ENCODE assay signal across 8 cellular contexts in the genomic region with DNA sequence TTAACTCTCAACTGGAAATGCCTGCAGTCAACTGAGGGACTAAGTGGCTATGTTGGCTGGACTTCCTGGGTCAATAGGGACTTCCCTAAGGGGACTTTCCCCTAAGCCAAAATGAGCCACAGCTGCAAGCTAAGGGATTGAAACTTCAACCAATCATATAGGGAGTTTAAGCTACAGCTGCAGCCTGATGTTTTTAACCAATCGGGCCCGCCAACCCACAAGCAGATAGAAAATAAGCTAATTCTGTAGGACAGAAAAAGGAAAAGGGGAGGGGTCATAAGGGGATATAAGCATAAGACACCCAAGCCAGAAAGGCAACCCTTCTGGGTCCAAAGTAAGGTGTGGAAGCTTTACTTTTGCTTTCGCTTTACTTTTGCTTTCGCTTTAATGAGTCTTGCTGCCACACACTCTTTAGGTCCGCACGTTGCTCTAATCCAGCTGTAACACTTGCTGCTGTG.
DNase-seq lines count a peak whose midpoint lies in the region; ATAC-seq and TF ChIP-seq lines count a peak whose summit lies in the region.
"Had no signal": no experiment of that assay in that cellular context is flagged by ENCODE, and none has a peak within 500 bp of the region (broad histone marks: within the 10 kb centered on the region; RNA-seq: fewer than 3 reads in every experiment).

No MANE protein-coding gene starts in this region.

- no peaks in the 10 kb centered on the region for H3K9me3 ChIP-seq in Panc1 (ENCODE audit: control insufficient read depth, insufficient read depth, low read depth, low read length)
- H3K9me3 ChIP-seq in thyroid gland = no peaks in the 10 kb centered on the region

- intact Hi-C loops in Panc1 (cut with micrococcal nuclease; ENCODE audit: unreplicated experiment) = no loop called here
- intact Hi-C loops in thyroid gland (cut with DNase I) = no loop called here

- DNase-seq in ELR (ENCODE audit: low read depth) (peak; percentile 13), Panc1 (ENCODE audit: low read depth, low spot score) (peak; percentile 51), left lobe of liver (ENCODE audit: low spot score) (no peak), thyroid gland (no peak), iPS-NIHi11 (ENCODE audit: low spot score) (no peak)
- DNase-seq in activated effector memory CD4-positive, alpha-beta T cell treated with anti-CD3 and anti-CD28 coated beads, Interleukin-2, amount 50 U/mL, for 16 hours = no peak
- DNase-seq: effector CD8-positive, alpha-beta T cell had no signal

- H3K27me3 ChIP-seq in Panc1 (ENCODE audit: control insufficient read depth, insufficient read depth, low read length) (no peaks in the 10 kb centered on the region), thyroid gland (no peaks in the 10 kb centered on the region)

- H3K27ac ChIP-seq in Panc1 (ENCODE audit: low read length) (peak overlapping the region; percentile 77), thyroid gland (no peak overlapping the region)

- no TSS peak for BruUV-seq in Panc1 (replicated peaks; lab: Mats Ljungman, UMichigan)

- TF ChIP-seq CTCF in Panc1 (IDR thresholded peaks at IDR 0.05) (no peak), thyroid gland (IDR thresholded peaks at IDR 0.05) (no peak)

- 90 to 93% methylated on average over 6 of the region's 6 CpGs for WGBS in thyroid gland, 2 donors

- H3K4me1 ChIP-seq in Panc1 (ENCODE audit: control insufficient read depth, insufficient read depth, low read length) (no peaks in the 10 kb centered on the region; the same call in 1 of the 2 replicates), thyroid gland (no peaks in the 10 kb centered on the region)

- POLR2A ChIA-PET in Panc1 (lab: Charles Lee) = no interaction called here

- in situ Hi-C loops in Panc1 (cut with HindIII; ENCODE audit: low pct_unique_long_range_greater_than_20kb, low sequenced_read_pairs) = no loop called here

- no peak for TF ChIP-seq POLR2A in thyroid gland (IDR thresholded peaks at IDR 0.05)

- no peaks in the 10 kb centered on the region for H3K36me3 ChIP-seq in Panc1 (ENCODE audit: control insufficient read depth, insufficient read depth, low read length)
- H3K36me3 ChIP-seq in thyroid gland = no peaks in the 10 kb centered on the region

- ATAC-seq in HG02981 (IDR thresholded peaks at IDR 0.05; ENCODE audit: unreplicated experiment) = peak; percentile 55
- ATAC-seq in Panc1 = peak; percentile 96
- peak; percentile 58 for ATAC-seq in left lobe of liver

- H3K4me3 ChIP-seq in Panc1 (ENCODE audit: low read depth in 2 of 2, low read length in 2 of 2) (peak overlapping the region; percentile 46 to 71), thyroid gland (replicated peaks in 1 of 3) (no peak overlapping the region)

- CTCF ChIA-PET in Panc1 (lab: Charles Lee) = no interaction called here

Comparison
In these comparisons a context has a peak if more than half of its experiments do, and no peak if none do; other contexts are left out.
1. DNase-seq: peak in ELR (single experiment) and Panc1 (single experiment); none in left lobe of liver (single experiment), thyroid gland (0 of 2), activated effector memory CD4-positive, alpha-beta T cell treated with anti-CD3 and anti-CD28 coated beads, Interleukin-2, amount 50 U/mL, for 16 hours (single experiment) and iPS-NIHi11 (single experiment).
2. H3K4me3 ChIP-seq: peak in Panc1 (2 of 2); none in thyroid gland (0 of 3).
3. Peak in every context shown above with its lines, with median percentiles within 50 percentile points of each other: ATAC-seq.